ENCODE assay signal across 8 cellular contexts in genomic region chr9:99259231-99259918, GRCh38. TPM values are rescaled to one million over a fixed set of nuclear protein-coding genes. Genes with fewer than 3 reads are reported as not detected.
A peak's percentile ranks its signal among the peaks of the same experiment; 100 is the strongest.
DNase-seq lines count a peak whose midpoint lies in the region; ATAC-seq lines count a peak whose summit lies in the region.

No MANE protein-coding gene starts in this region.

- peak; percentile 81 to 89 for ATAC-seq in CD4-positive, CD25-positive, alpha-beta regulatory T cell (ENCODE audit: low read depth in 2 of 2)
- peak; percentile 42 for ATAC-seq in HG03039 (IDR thresholded peaks at IDR 0.05; ENCODE audit: unreplicated experiment)
- ATAC-seq in GM21737 (IDR thresholded peaks at IDR 0.05; ENCODE audit: unreplicated experiment): no peak

- no peak overlapping the region for H3K4me3 ChIP-seq in CD4-positive, CD25-positive, alpha-beta regulatory T cell (ENCODE audit: low read depth, low read length)
- H3K4me3 ChIP-seq in endocrine pancreas (ENCODE audit: control insufficient read depth, insufficient read depth, low read length) (peak overlapping the region; percentile 41), mesenchymal stem cell (ENCODE audit: insufficient read depth in 1 of 2, low read depth in 1 of 2, low read length in 2 of 2) (peak overlapping the region in 1 of 2 experiments; percentile 71), subcutaneous abdominal adipose tissue (ENCODE audit: low read depth in 1 of 5, low read length in 5 of 5) (peak overlapping the region; percentile 58 to 88 (median 72))

- no peak overlapping the region for H4K8ac ChIP-seq in mesenchymal stem cell (ENCODE audit: low read length)

- peak overlapping the region; percentile 75 for H3K9ac ChIP-seq in endocrine pancreas (ENCODE audit: control insufficient read depth, insufficient read depth, low read length)
- H3K9ac ChIP-seq in mesenchymal stem cell (ENCODE audit: low read length): peak overlapping the region; percentile 91
- peak overlapping the region; percentile 11 to 81 (median 60) for H3K9ac ChIP-seq in subcutaneous abdominal adipose tissue (ENCODE audit: low read length in 5 of 5)

- peak overlapping the region in 2 of 4 donors; percentile 3 to 59 for H3K4me3 Mint-ChIP-seq in CD4-positive, CD25-positive, alpha-beta regulatory T cell
- H3K4me3 Mint-ChIP-seq in activated CD4-positive, alpha-beta T cell treated with anti-CD3 and anti-CD28 coated beads, Interleukin-2, amount 10 ng/mL, durations not matched to agents 24 days and 14 days: peak overlapping the region; percentile 55

- H4K91ac ChIP-seq in mesenchymal stem cell (ENCODE audit: low read length): no peak overlapping the region

- H3K36me3 ChIP-seq in CD4-positive, CD25-positive, alpha-beta regulatory T cell (ENCODE audit: control insufficient read depth, insufficient read depth, low read length): no peaks in the 10 kb centered on the region
- H3K36me3 ChIP-seq in endocrine pancreas (ENCODE audit: control insufficient read depth, insufficient read depth, low read length): no peaks in the 10 kb centered on the region
- no peaks in the 10 kb centered on the region for H3K36me3 ChIP-seq in mesenchymal stem cell (ENCODE audit: control insufficient read depth in 1 of 2, insufficient read depth in 2 of 2, low read depth in 1 of 2, low read length in 2 of 2)
- H3K36me3 ChIP-seq in subcutaneous abdominal adipose tissue (ENCODE audit: control insufficient read depth in 5 of 5, insufficient read depth in 5 of 5, low read length in 5 of 5): no peaks in the 10 kb centered on the region

- H2BK15ac ChIP-seq in mesenchymal stem cell (ENCODE audit: low read depth, poor library complexity, severe bottlenecking): no peak overlapping the region

- H3K27ac ChIP-seq in CD4-positive, CD25-positive, alpha-beta regulatory T cell (ENCODE audit: insufficient read depth, low read length, poor library complexity, severe bottlenecking): peak overlapping the region; percentile 15
- H3K27ac ChIP-seq in mesenchymal stem cell (ENCODE audit: low read length, poor library complexity, severe bottlenecking): peak overlapping the region; percentile 37
- peak overlapping the region; percentile 72 for H3K27ac ChIP-seq in subcutaneous abdominal adipose tissue (ENCODE audit: low read depth, low read length)

- peak in 2 of 3 donors; percentile 38 to 75 for DNase-seq in CD4-positive, CD25-positive, alpha-beta regulatory T cell
- peak; percentile 85 for DNase-seq in activated CD4-positive, alpha-beta T cell treated with anti-CD3 and anti-CD28 coated beads, Interleukin-2, amount 10 ng/mL, durations not matched to agents 24 days and 14 days
- DNase-seq in mesenchymal stem cell: no peak
- DNase-seq in NCI-H146 (lab: John Stamatoyannopoulos, UW): no peak

- no peaks in the 10 kb centered on the region for H3K9me3 ChIP-seq in CD4-positive, CD25-positive, alpha-beta regulatory T cell (ENCODE audit: control insufficient read depth in 2 of 2, low read length in 2 of 2)
- H3K9me3 ChIP-seq in endocrine pancreas (ENCODE audit: control insufficient read depth, low read length) (no peaks in the 10 kb centered on the region), mesenchymal stem cell (ENCODE audit: control insufficient read depth, low read length) (no peaks in the 10 kb centered on the region), subcutaneous abdominal adipose tissue (ENCODE audit: control insufficient read depth in 5 of 5, low read length in 5 of 5) (no peaks in the 10 kb centered on the region)

- peak overlapping the region; percentile 32 for H3K4me2 ChIP-seq in mesenchymal stem cell (ENCODE audit: low read length, poor library complexity, severe bottlenecking)

- no peak overlapping the region for H3K18ac ChIP-seq in mesenchymal stem cell (ENCODE audit: low read depth in 1 of 2, low read length in 2 of 2)

- no peaks in the 10 kb centered on the region for H3K27me3 Mint-ChIP-seq in CD4-positive, CD25-positive, alpha-beta regulatory T cell
- no peaks in the 10 kb centered on the region for H3K27me3 Mint-ChIP-seq in activated CD4-positive, alpha-beta T cell treated with anti-CD3 and anti-CD28 coated beads, Interleukin-2, amount 10 ng/mL, durations not matched to agents 24 days and 14 days

- H3K4ac ChIP-seq in mesenchymal stem cell (ENCODE audit: low read depth in 1 of 2, low read length in 2 of 2): no peak overlapping the region

- H3K36me3 Mint-ChIP-seq in CD4-positive, CD25-positive, alpha-beta regulatory T cell: no peaks in the 10 kb centered on the region
- H3K36me3 Mint-ChIP-seq in activated CD4-positive, alpha-beta T cell treated with anti-CD3 and anti-CD28 coated beads, Interleukin-2, amount 10 ng/mL, durations not matched to agents 24 days and 14 days (ENCODE audit: low read depth): no peaks in the 10 kb centered on the region

- H2AFZ ChIP-seq in mesenchymal stem cell (ENCODE audit: low read depth, low read length): peak overlapping the region; percentile 6

- no peak overlapping the region for H3K14ac ChIP-seq in mesenchymal stem cell (ENCODE audit: low read length in 2 of 2)

- H3K27ac Mint-ChIP-seq in CD4-positive, CD25-positive, alpha-beta regulatory T cell: peak overlapping the region in 2 of 3 donors; percentile 92 to 94
- H3K27ac Mint-ChIP-seq in activated CD4-positive, alpha-beta T cell treated with anti-CD3 and anti-CD28 coated beads, Interleukin-2, amount 10 ng/mL, durations not matched to agents 24 days and 14 days: peak overlapping the region; percentile 83

- no peaks in the 10 kb centered on the region for H3K9me3 Mint-ChIP-seq in CD4-positive, CD25-positive, alpha-beta regulatory T cell
- peaks cover 6% of the 10 kb centered on the region for H3K9me3 Mint-ChIP-seq in activated CD4-positive, alpha-beta T cell treated with anti-CD3 and anti-CD28 coated beads, Interleukin-2, amount 10 ng/mL, durations not matched to agents 24 days and 14 days

- no peaks in the 10 kb centered on the region for H3K79me1 ChIP-seq in mesenchymal stem cell (replicated peaks; ENCODE audit: low read length, poor library complexity, severe bottlenecking)

- intact Hi-C loops in activated CD4-positive, alpha-beta T cell treated with anti-CD3 and anti-CD28 coated beads, Interleukin-2, amount 10 ng/mL, durations not matched to agents 24 days and 14 days (cut with micrococcal nuclease): loop anchor here (10.0 kb wide), 1 partner anchor 835 kb away; the partner anchor contains the start of genes ERP44 and INVS

- H2BK12ac ChIP-seq in mesenchymal stem cell (ENCODE audit: low read length in 2 of 2): no peak overlapping the region

- WGBS in mesenchymal stem cell: 65% methylated on average over 27 of the region's 27 CpGs

- peaks cover 3 to 14% (median 5%) of the 10 kb centered on the region in 4 donors for H3K4me1 Mint-ChIP-seq in CD4-positive, CD25-positive, alpha-beta regulatory T cell
- H3K4me1 Mint-ChIP-seq in activated CD4-positive, alpha-beta T cell treated with anti-CD3 and anti-CD28 coated beads, Interleukin-2, amount 10 ng/mL, durations not matched to agents 24 days and 14 days: peaks cover 31% of the 10 kb centered on the region

- H2BK120ac ChIP-seq in mesenchymal stem cell (ENCODE audit: low read depth, low read length): no peak overlapping the region

- no peak overlapping the region for H3K23ac ChIP-seq in mesenchymal stem cell (ENCODE audit: low read length in 2 of 2)

- peaks cover 3% of the 10 kb centered on the region for H3K4me1 ChIP-seq in CD4-positive, CD25-positive, alpha-beta regulatory T cell (ENCODE audit: control insufficient read depth, insufficient read depth, low read length, poor library complexity, severe bottlenecking)
- H3K4me1 ChIP-seq in endocrine pancreas (ENCODE audit: control insufficient read depth, insufficient read depth, low read length) (no peaks in the 10 kb centered on the region), mesenchymal stem cell (ENCODE audit: control insufficient read depth, insufficient read depth, low read depth, low read length) (peaks cover 7% of the 10 kb centered on the region), subcutaneous abdominal adipose tissue (ENCODE audit: control insufficient read depth in 5 of 5, insufficient read depth in 5 of 5, low read length in 5 of 5) (peaks cover 0 to 17% (median 11%) of the 10 kb centered on the region in 5 donors)

- H2AK5ac ChIP-seq in mesenchymal stem cell (ENCODE audit: low read length, severe bottlenecking): no peak overlapping the region

- no peak overlapping the region for H2BK5ac ChIP-seq in mesenchymal stem cell (ENCODE audit: low read depth, low read length, poor library complexity, severe bottlenecking)

- H3K27me3 ChIP-seq in CD4-positive, CD25-positive, alpha-beta regulatory T cell (ENCODE audit: control insufficient read depth, insufficient read depth, low read length): no peaks in the 10 kb centered on the region
- H3K27me3 ChIP-seq in endocrine pancreas (ENCODE audit: control insufficient read depth, insufficient read depth, low read length) (no peaks in the 10 kb centered on the region), mesenchymal stem cell (ENCODE audit: control insufficient read depth in 1 of 2, insufficient read depth in 1 of 2, low read length in 2 of 2) (no peaks in the 10 kb centered on the region), subcutaneous abdominal adipose tissue (ENCODE audit: control insufficient read depth in 5 of 5, insufficient read depth in 4 of 5, low read length in 5 of 5) (no peaks in the 10 kb centered on the region)

RNA-seq across cellular contexts. Expression of gene SEC61B, which starts 37.3 kb away (rescaled TPM):
- 76.2 TPM for total RNA-seq in CD4-positive, CD25-positive, alpha-beta regulatory T cell
- 100 to 1,000 TPM; 343 to 400 (median 367) TPM for polyA plus RNA-seq in CD4-positive, CD25-positive, alpha-beta regulatory T cell
- 169 and 170 TPM in 2 replicates for total RNA-seq in activated CD4-positive, alpha-beta T cell treated with anti-CD3 and anti-CD28 coated beads, Interleukin-2, amount 10 ng/mL, durations not matched to agents 24 days and 14 days
- 670 TPM for polyA plus RNA-seq in mesenchymal stem cell (2013, experiment 1 of 2)
- 669 TPM for polyA plus RNA-seq in mesenchymal stem cell (2013, experiment 2 of 2)

RNA-seq across cellular contexts. Expression of gene ALG2, which starts 37.6 kb away (rescaled TPM):
- total RNA-seq in CD4-positive, CD25-positive, alpha-beta regulatory T cell: 17.1 TPM
- 10 to 100 TPM; 27.1 to 35.2 (median 31.6) TPM for polyA plus RNA-seq in CD4-positive, CD25-positive, alpha-beta regulatory T cell
- total RNA-seq in activated CD4-positive, alpha-beta T cell treated with anti-CD3 and anti-CD28 coated beads, Interleukin-2, amount 10 ng/mL, durations not matched to agents 24 days and 14 days: 29.2 and 31.0 TPM in 2 replicates
- 42.9 TPM for polyA plus RNA-seq in mesenchymal stem cell (2013, experiment 1 of 2)
- polyA plus RNA-seq in mesenchymal stem cell (2013, experiment 2 of 2): 44.0 TPM

Comparison
In these comparisons a context has a peak if more than half of its experiments do, and no peak if none do; other contexts are left out.
1. DNase-seq: peak in CD4-positive, CD25-positive, alpha-beta regulatory T cell (2 of 3) and activated CD4-positive, alpha-beta T cell treated with anti-CD3 and anti-CD28 coated beads, Interleukin-2, amount 10 ng/mL, durations not matched to agents 24 days and 14 days (single experiment); none in mesenchymal stem cell (single experiment) and NCI-H146 (single experiment).
2. H3K27ac ChIP-seq: peak in every context shown above with its lines; median percentile 72 in subcutaneous abdominal adipose tissue; 37 in mesenchymal stem cell; 15 in CD4-positive, CD25-positive, alpha-beta regulatory T cell.
3. Peak in every context shown above with its lines, with median percentiles within 50 percentile points of each other: H3K9ac ChIP-seq.